1 cellular context compared by ENCODE assay signal in the genomic region with DNA sequence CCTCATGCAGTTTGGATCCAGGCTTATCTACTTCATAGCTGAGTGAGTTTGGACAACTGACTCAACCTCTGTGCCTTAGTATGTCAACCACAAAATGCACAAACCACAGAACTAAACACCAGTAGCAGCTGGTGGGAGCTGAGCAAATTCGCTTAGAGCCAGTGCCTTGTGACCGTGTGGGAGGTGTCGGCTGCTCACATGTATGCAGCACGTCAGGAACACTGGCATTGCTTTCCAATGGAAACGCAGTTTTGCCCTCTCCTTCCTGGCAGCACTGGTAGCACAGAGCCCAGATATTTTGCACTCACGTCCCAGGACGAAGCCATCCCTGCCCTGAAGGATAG.
TF ChIP-seq lines count a peak whose summit lies in the region.

No MANE protein-coding gene starts in this region.

TF ChIP-seq in HepG2, 621 proteins besides CTCF, POLR2A, EP300 and RAD21 (continues in another document):
- TF ChIP-seq BRD4 (CRISPR knock-in tag; IDR thresholded peaks at IDR 0.05), result 0 out of 2 replicates have a peak, but pooled peaks have one; percentile 35
- TF ChIP-seq ZKSCAN1 (IDR thresholded peaks at IDR 0.05; ENCODE audit: low read length), result 0 out of 2 replicates have a peak, but pooled peaks have one; percentile 31
- no peak for TF ChIP-seq MYNN (CRISPR knock-in tag; IDR thresholded peaks at IDR 0.05; ENCODE audit: low read depth)
- TF ChIP-seq LCORL (IDR thresholded peaks at IDR 0.05), result no peak
- TF ChIP-seq LCORL (CRISPR knock-in tag; IDR thresholded peaks at IDR 0.05), result 0 out of 2 replicates have a peak, but pooled peaks have one; percentile 28
- TF ChIP-seq, protein P1, sequence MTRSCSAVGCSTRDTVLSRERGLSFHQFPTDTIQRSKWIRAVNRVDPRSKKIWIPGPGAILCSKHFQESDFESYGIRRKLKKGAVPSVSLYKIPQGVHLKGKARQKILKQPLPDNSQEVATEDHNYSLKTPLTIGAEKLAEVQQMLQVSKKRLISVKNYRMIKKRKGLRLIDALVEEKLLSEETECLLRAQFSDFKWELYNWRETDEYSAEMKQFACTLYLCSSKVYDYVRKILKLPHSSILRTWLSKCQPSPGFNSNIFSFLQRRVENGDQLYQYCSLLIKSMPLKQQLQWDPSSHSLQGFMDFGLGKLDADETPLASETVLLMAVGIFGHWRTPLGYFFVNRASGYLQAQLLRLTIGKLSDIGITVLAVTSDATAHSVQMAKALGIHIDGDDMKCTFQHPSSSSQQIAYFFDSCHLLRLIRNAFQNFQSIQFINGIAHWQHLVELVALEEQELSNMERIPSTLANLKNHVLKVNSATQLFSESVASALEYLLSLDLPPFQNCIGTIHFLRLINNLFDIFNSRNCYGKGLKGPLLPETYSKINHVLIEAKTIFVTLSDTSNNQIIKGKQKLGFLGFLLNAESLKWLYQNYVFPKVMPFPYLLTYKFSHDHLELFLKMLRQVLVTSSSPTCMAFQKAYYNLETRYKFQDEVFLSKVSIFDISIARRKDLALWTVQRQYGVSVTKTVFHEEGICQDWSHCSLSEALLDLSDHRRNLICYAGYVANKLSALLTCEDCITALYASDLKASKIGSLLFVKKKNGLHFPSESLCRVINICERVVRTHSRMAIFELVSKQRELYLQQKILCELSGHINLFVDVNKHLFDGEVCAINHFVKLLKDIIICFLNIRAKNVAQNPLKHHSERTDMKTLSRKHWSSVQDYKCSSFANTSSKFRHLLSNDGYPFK (CRISPR knock-in tag; IDR thresholded peaks at IDR 0.05; ENCODE audit: borderline replicate concordance), result 0 out of 2 replicates have a peak, but pooled peaks have one; percentile 21
- 0 out of 2 replicates have a peak, but pooled peaks have one; percentile 38 for TF ChIP-seq ARHGAP35 (CRISPR knock-in tag; IDR thresholded peaks at IDR 0.05; ENCODE audit: borderline replicate concordance)
- TF ChIP-seq, protein P2, sequence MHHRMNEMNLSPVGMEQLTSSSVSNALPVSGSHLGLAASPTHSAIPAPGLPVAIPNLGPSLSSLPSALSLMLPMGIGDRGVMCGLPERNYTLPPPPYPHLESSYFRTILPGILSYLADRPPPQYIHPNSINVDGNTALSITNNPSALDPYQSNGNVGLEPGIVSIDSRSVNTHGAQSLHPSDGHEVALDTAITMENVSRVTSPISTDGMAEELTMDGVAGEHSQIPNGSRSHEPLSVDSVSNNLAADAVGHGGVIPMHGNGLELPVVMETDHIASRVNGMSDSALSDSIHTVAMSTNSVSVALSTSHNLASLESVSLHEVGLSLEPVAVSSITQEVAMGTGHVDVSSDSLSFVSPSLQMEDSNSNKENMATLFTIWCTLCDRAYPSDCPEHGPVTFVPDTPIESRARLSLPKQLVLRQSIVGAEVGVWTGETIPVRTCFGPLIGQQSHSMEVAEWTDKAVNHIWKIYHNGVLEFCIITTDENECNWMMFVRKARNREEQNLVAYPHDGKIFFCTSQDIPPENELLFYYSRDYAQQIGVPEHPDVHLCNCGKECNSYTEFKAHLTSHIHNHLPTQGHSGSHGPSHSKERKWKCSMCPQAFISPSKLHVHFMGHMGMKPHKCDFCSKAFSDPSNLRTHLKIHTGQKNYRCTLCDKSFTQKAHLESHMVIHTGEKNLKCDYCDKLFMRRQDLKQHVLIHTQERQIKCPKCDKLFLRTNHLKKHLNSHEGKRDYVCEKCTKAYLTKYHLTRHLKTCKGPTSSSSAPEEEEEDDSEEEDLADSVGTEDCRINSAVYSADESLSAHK (CRISPR knock-in tag; IDR thresholded peaks at IDR 0.05; ENCODE audit: borderline replicate concordance), result no peak
- no peak for TF ChIP-seq ZNF724P (CRISPR knock-in tag; IDR thresholded peaks at IDR 0.05; ENCODE audit: borderline replicate concordance)
- 0 out of 2 replicates have a peak, but pooled peaks have one; percentile 35 for TF ChIP-seq ZNF274 (CRISPR knock-in tag; IDR thresholded peaks at IDR 0.05)
- TF ChIP-seq ZNF468 (CRISPR knock-in tag; IDR thresholded peaks at IDR 0.05), result no peak
- 0 out of 2 replicates have a peak, but pooled peaks have one; percentile 21 for TF ChIP-seq ZNF263 (CRISPR knock-in tag; IDR thresholded peaks at IDR 0.05)
- no peak for TF ChIP-seq STAT5B (CRISPR knock-in tag; IDR thresholded peaks at IDR 0.05)
- TF ChIP-seq, protein P3, sequence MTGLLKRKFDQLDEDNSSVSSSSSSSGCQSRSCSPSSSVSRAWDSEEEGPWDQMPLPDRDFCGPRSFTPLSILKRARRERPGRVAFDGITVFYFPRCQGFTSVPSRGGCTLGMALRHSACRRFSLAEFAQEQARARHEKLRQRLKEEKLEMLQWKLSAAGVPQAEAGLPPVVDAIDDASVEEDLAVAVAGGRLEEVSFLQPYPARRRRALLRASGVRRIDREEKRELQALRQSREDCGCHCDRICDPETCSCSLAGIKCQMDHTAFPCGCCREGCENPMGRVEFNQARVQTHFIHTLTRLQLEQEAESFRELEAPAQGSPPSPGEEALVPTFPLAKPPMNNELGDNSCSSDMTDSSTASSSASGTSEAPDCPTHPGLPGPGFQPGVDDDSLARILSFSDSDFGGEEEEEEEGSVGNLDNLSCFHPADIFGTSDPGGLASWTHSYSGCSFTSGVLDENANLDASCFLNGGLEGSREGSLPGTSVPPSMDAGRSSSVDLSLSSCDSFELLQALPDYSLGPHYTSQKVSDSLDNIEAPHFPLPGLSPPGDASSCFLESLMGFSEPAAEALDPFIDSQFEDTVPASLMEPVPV (CRISPR knock-in tag; IDR thresholded peaks at IDR 0.05), result no peak
- TF ChIP-seq YEATS2 (CRISPR knock-in tag; IDR thresholded peaks at IDR 0.05; ENCODE audit: borderline replicate concordance), result no peak
- TF ChIP-seq ZNF264 (CRISPR knock-in tag; IDR thresholded peaks at IDR 0.05), result no peak
- TF ChIP-seq, protein P4, sequence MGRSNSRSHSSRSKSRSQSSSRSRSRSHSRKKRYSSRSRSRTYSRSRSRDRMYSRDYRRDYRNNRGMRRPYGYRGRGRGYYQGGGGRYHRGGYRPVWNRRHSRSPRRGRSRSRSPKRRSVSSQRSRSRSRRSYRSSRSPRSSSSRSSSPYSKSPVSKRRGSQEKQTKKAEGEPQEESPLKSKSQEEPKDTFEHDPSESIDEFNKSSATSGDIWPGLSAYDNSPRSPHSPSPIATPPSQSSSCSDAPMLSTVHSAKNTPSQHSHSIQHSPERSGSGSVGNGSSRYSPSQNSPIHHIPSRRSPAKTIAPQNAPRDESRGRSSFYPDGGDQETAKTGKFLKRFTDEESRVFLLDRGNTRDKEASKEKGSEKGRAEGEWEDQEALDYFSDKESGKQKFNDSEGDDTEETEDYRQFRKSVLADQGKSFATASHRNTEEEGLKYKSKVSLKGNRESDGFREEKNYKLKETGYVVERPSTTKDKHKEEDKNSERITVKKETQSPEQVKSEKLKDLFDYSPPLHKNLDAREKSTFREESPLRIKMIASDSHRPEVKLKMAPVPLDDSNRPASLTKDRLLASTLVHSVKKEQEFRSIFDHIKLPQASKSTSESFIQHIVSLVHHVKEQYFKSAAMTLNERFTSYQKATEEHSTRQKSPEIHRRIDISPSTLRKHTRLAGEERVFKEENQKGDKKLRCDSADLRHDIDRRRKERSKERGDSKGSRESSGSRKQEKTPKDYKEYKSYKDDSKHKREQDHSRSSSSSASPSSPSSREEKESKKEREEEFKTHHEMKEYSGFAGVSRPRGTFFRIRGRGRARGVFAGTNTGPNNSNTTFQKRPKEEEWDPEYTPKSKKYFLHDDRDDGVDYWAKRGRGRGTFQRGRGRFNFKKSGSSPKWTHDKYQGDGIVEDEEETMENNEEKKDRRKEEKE (IDR thresholded peaks at IDR 0.05), result no peak
- TF ChIP-seq HNRNPK (IDR thresholded peaks at IDR 0.05; ENCODE audit: low read depth, low read length, poor library complexity, severe bottlenecking), result no peak
- TF ChIP-seq ERF (CRISPR knock-in tag; IDR thresholded peaks at IDR 0.05), result no peak
- TF ChIP-seq REPIN1 (CRISPR knock-in tag; IDR thresholded peaks at IDR 0.05; ENCODE audit: borderline replicate concordance, low read depth), result no peak
- TF ChIP-seq BORCS8-MEF2B (CRISPR knock-in tag; IDR thresholded peaks at IDR 0.05), result peak; percentile 46; the same call in 1 of the 2 replicates
- TF ChIP-seq, protein P5, sequence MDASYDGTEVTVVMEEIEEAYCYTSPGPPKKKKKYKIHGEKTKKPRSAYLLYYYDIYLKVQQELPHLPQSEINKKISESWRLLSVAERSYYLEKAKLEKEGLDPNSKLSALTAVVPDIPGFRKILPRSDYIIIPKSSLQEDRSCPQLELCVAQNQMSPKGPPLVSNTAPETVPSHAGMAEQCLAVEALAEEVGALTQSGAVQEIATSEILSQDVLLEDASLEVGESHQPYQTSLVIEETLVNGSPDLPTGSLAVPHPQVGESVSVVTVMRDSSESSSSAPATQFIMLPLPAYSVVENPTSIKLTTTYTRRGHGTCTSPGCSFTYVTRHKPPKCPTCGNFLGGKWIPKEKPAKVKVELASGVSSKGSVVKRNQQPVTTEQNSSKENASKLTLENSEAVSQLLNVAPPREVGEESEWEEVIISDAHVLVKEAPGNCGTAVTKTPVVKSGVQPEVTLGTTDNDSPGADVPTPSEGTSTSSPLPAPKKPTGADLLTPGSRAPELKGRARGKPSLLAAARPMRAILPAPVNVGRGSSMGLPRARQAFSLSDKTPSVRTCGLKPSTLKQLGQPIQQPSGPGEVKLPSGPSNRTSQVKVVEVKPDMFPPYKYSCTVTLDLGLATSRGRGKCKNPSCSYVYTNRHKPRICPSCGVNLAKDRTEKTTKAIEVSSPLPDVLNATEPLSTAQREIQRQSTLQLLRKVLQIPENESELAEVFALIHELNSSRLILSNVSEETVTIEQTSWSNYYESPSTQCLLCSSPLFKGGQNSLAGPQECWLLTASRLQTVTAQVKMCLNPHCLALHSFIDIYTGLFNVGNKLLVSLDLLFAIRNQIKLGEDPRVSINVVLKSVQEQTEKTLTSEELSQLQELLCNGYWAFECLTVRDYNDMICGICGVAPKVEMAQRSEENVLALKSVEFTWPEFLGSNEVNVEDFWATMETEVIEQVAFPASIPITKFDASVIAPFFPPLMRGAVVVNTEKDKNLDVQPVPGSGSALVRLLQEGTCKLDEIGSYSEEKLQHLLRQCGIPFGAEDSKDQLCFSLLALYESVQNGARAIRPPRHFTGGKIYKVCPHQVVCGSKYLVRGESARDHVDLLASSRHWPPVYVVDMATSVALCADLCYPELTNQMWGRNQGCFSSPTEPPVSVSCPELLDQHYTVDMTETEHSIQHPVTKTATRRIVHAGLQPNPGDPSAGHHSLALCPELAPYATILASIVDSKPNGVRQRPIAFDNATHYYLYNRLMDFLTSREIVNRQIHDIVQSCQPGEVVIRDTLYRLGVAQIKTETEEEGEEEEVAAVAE (CRISPR knock-in tag; IDR thresholded peaks at IDR 0.05; ENCODE audit: borderline replicate concordance), result no peak
- TF ChIP-seq, protein P6, sequence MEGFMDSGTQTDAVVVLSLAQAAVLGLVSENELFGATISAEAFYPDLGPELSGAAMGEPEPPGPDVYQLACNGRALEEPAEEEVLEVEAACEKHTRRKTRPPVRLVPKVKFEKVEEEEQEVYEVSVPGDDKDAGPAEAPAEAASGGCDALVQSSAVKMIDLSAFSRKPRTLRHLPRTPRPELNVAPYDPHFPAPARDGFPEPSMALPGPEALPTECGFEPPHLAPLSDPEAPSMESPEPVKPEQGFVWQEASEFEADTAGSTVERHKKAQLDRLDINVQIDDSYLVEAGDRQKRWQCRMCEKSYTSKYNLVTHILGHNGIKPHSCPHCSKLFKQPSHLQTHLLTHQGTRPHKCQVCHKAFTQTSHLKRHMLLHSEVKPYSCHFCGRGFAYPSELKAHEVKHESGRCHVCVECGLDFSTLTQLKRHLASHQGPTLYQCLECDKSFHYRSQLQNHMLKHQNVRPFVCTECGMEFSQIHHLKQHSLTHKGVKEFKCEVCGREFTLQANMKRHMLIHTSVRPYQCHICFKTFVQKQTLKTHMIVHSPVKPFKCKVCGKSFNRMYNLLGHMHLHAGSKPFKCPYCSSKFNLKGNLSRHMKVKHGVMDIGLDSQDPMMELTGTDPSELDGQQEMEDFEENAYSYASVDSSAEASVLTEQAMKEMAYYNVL (CRISPR knock-in tag; IDR thresholded peaks at IDR 0.05; ENCODE audit: borderline replicate concordance), result no peak
- no peak for TF ChIP-seq SRSF4 (IDR thresholded peaks at IDR 0.05; ENCODE audit: low read depth, low read length, poor library complexity, severe bottlenecking)
- 0 out of 2 replicates have a peak, but pooled peaks have one; percentile 25 for TF ChIP-seq TBX2 (CRISPR knock-in tag; IDR thresholded peaks at IDR 0.05; ENCODE audit: borderline replicate concordance)
- no peak for TF ChIP-seq ADNP (CRISPR knock-in tag; IDR thresholded peaks at IDR 0.05)
- 0 out of 2 replicates have a peak, but pooled peaks have one; percentile 72 for TF ChIP-seq ZSCAN21 (CRISPR knock-in tag; IDR thresholded peaks at IDR 0.05; ENCODE audit: borderline replicate concordance)
- TF ChIP-seq, protein P7, sequence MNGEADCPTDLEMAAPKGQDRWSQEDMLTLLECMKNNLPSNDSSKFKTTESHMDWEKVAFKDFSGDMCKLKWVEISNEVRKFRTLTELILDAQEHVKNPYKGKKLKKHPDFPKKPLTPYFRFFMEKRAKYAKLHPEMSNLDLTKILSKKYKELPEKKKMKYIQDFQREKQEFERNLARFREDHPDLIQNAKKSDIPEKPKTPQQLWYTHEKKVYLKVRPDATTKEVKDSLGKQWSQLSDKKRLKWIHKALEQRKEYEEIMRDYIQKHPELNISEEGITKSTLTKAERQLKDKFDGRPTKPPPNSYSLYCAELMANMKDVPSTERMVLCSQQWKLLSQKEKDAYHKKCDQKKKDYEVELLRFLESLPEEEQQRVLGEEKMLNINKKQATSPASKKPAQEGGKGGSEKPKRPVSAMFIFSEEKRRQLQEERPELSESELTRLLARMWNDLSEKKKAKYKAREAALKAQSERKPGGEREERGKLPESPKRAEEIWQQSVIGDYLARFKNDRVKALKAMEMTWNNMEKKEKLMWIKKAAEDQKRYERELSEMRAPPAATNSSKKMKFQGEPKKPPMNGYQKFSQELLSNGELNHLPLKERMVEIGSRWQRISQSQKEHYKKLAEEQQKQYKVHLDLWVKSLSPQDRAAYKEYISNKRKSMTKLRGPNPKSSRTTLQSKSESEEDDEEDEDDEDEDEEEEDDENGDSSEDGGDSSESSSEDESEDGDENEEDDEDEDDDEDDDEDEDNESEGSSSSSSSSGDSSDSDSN (CRISPR knock-in tag; IDR thresholded peaks at IDR 0.05), result 0 out of 2 replicates have a peak, but pooled peaks have one; percentile 6
- TF ChIP-seq, protein P8, sequence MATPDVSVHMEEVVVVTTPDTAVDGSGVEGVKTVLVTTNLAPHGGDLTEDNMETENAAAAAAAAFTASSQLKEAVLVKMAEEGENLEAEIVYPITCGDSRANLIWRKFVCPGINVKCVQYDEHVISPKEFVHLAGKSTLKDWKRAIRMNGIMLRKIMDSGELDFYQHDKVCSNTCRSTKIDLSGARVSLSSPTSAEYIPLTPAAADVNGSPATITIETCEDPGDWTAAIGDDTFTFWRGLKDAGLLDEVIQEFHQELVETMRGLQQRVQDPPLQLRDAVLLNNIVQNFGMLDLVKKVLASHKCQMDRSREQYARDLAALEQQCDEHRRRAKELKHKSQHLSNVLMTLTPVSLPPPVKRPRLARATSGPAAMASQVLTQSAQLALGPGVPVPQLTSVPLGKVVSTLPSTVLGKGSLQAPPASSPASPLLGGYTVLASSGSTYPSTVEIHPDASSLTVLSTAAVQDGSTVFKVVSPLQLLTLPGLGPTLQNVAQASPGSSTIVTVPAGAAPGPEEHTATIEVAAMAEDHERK (CRISPR knock-in tag; IDR thresholded peaks at IDR 0.05; ENCODE audit: low read depth), result no peak
